In genomic region chr6:44227138-44227770, GRCh38 we compare ENCODE assay signal across 12 cellular contexts. TPM values are rescaled to one million over a fixed set of nuclear protein-coding genes. Genes with fewer than 3 reads are reported as not detected.
DNase-seq lines count a peak whose midpoint lies in the region; ATAC-seq and TF ChIP-seq lines count a peak whose summit lies in the region.
"Had no signal": no experiment of that assay in that cellular context is flagged by ENCODE, and none has a peak within 500 bp of the region (broad histone marks: within the 10 kb centered on the region; RNA-seq: fewer than 3 reads in every experiment).

No MANE protein-coding gene starts in this region.

- no peaks in the 10 kb centered on the region for H3K9me3 Mint-ChIP-seq in endodermal cell
- no peaks in the 10 kb centered on the region for H3K9me3 Mint-ChIP-seq in activated T-cell treated with anti-CD3 and anti-CD28 coated beads, Interleukin-2, amount 50 U/mL, for 72 hours

- BruUV-seq in OCI-LY7 (replicated peaks; lab: Mats Ljungman, UMichigan), result no TSS peak

- H3K27me3 ChIP-seq in endodermal cell (ENCODE audit: control insufficient read depth, insufficient read depth, low read length, poor library complexity, severe bottlenecking) (no peaks in the 10 kb centered on the region), mucosa of stomach (ENCODE audit: control insufficient read depth, insufficient read depth, low read length) (no peaks in the 10 kb centered on the region), thoracic aorta (replicated peaks; ENCODE audit: insufficient read depth) (no peaks in the 10 kb centered on the region)

- DNase-seq in OCI-LY7 (ENCODE audit: low spot score), result no peak
- DNase-seq in endodermal cell, result peak; percentile 70
- no peak for DNase-seq in thoracic aorta (ENCODE audit: low spot score)
- no peak for DNase-seq in activated T-cell treated with anti-CD3 and anti-CD28 coated beads, Interleukin-2, amount 50 U/mL, for 72 hours
- DNase-seq in stimulated activated CD4-positive, alpha-beta T cell treated with anti-CD3 and anti-CD28 coated beads, Interleukin-1b, Interleukin-23, amount 100 ng/mL, for 48 hours, result no peak
- DNase-seq: activated CD8-positive, alpha-beta memory T cell treated with anti-CD3 and anti-CD28 coated beads, Interleukin-2, amount 50 U/mL, for 48 hours; NCI-H187 treated with DMSO at 0.1 percent for 48 hours had no signal

- H3K4me3 Mint-ChIP-seq in endodermal cell, result no peak overlapping the region
- H3K4me3 Mint-ChIP-seq in activated T-cell treated with anti-CD3 and anti-CD28 coated beads, Interleukin-2, amount 50 U/mL, for 72 hours, result no peak overlapping the region

- H3K4me3 ChIP-seq in OCI-LY7 (ENCODE audit: low read depth, low read length, poor library complexity, severe bottlenecking), result no peak overlapping the region
- no peak overlapping the region for H3K4me3 ChIP-seq in endodermal cell (ENCODE audit: low read length)
- no peak overlapping the region for H3K4me3 ChIP-seq in mucosa of stomach (ENCODE audit: low read length)
- peak overlapping the region; percentile 52 for H3K4me3 ChIP-seq in thoracic aorta

- no peaks in the 10 kb centered on the region for H3K27me3 Mint-ChIP-seq in endodermal cell (ENCODE audit: insufficient read depth)
- no peaks in the 10 kb centered on the region for H3K27me3 Mint-ChIP-seq in activated T-cell treated with anti-CD3 and anti-CD28 coated beads, Interleukin-2, amount 50 U/mL, for 72 hours (ENCODE audit: low read depth)

- intact Hi-C loops in OCI-LY7 (cut with micrococcal nuclease; ENCODE audit: unreplicated experiment), result loop anchor here (10.0 kb wide), 2 partner anchors 452 to 522 kb away; partner anchors contain the start of gene VEGFA

- WGBS in endodermal cell (ENCODE audit: insufficient coverage in 1 of 2, insufficient read length in 1 of 2), 2 experiments, result 87 to 91% methylated on average over 5 to 7 of the region's 7 CpGs

- H3K9me2 ChIP-seq in OCI-LY7 (ENCODE audit: insufficient read depth, low read length), result no peaks in the 10 kb centered on the region

- no peak for ATAC-seq in thoracic aorta (ENCODE audit: insufficient number of reproducible peaks, low FRiP score, low read depth)
- no peak for ATAC-seq in HG02642 (IDR thresholded peaks at IDR 0.05; ENCODE audit: poor library complexity, unreplicated experiment)
- no peak for ATAC-seq in activated T-cell treated with anti-CD3 and anti-CD28 coated beads, Interleukin-2, amount 50 U/mL, for 72 hours (replicated peaks in 1 of 2)
- ATAC-seq in GM19395 (IDR thresholded peaks at IDR 0.05; ENCODE audit: unreplicated experiment), result no peak

- peak overlapping the region; percentile 99; the same call in 1 of the 2 replicates for H3K4me2 ChIP-seq in OCI-LY7 (ENCODE audit: low read length)

- H3K27ac Mint-ChIP-seq in endodermal cell, result no peak overlapping the region
- H3K27ac Mint-ChIP-seq in activated T-cell treated with anti-CD3 and anti-CD28 coated beads, Interleukin-2, amount 50 U/mL, for 72 hours, result no peak overlapping the region

- H3K36me3 Mint-ChIP-seq in endodermal cell (ENCODE audit: low read depth), result peaks cover 32% of the 10 kb centered on the region
- H3K36me3 Mint-ChIP-seq in activated T-cell treated with anti-CD3 and anti-CD28 coated beads, Interleukin-2, amount 50 U/mL, for 72 hours (ENCODE audit: insufficient read depth in 2 of 2), result peaks cover 0 to 4% of the 10 kb centered on the region in 2 donors

- H3K4me1 Mint-ChIP-seq in endodermal cell, result peaks cover 33% of the 10 kb centered on the region
- H3K4me1 Mint-ChIP-seq in activated T-cell treated with anti-CD3 and anti-CD28 coated beads, Interleukin-2, amount 50 U/mL, for 72 hours (ENCODE audit: low read depth), result peaks cover 35% of the 10 kb centered on the region

- peaks cover 10% of the 10 kb centered on the region for H4K20me1 ChIP-seq in OCI-LY7 (ENCODE audit: insufficient read depth, low read length)

- H2AFZ ChIP-seq in OCI-LY7 (ENCODE audit: low read length), result no peak overlapping the region

- no peak overlapping the region for H3K9ac ChIP-seq in endodermal cell (ENCODE audit: extremely low read depth, low read length, poor library complexity, severe bottlenecking)
- peak overlapping the region; percentile 28 for H3K9ac ChIP-seq in mucosa of stomach (ENCODE audit: low read length)

- H3K9me3 ChIP-seq in OCI-LY7 (ENCODE audit: low read length) (no peaks in the 10 kb centered on the region), endodermal cell (ENCODE audit: control insufficient read depth, low read length) (no peaks in the 10 kb centered on the region), mucosa of stomach (ENCODE audit: control insufficient read depth, low read length) (no peaks in the 10 kb centered on the region), thoracic aorta (no peaks in the 10 kb centered on the region)

- POLR2A ChIA-PET in OCI-LY7 (lab: Charles Lee), result interaction anchor here (0.8 to 0.9 kb wide), 2 partner anchors 15 to 19 kb away, joined by 3 read pairs; partner anchors contain the start of gene HSP90AB1

- H3K36me3 ChIP-seq in OCI-LY7 (ENCODE audit: insufficient read depth, low read length) (peaks cover 47% of the 10 kb centered on the region), endodermal cell (ENCODE audit: control insufficient read depth, insufficient read depth, low read length) (peaks cover 7% of the 10 kb centered on the region), mucosa of stomach (ENCODE audit: control insufficient read depth, insufficient read depth, low read length) (peaks cover 4% of the 10 kb centered on the region), thoracic aorta (peaks cover 33% of the 10 kb centered on the region)

- peaks cover 36% of the 10 kb centered on the region for H3K4me1 ChIP-seq in OCI-LY7 (ENCODE audit: insufficient read depth, low read length, poor library complexity, severe bottlenecking)
- H3K4me1 ChIP-seq in endodermal cell (ENCODE audit: control insufficient read depth, insufficient read depth, low read length), result peaks cover 14% of the 10 kb centered on the region
- H3K4me1 ChIP-seq in mucosa of stomach (ENCODE audit: control insufficient read depth, insufficient read depth, low read length), result peaks cover 46% of the 10 kb centered on the region
- peaks cover 42 to 59% of the 10 kb centered on the region in 2 donors for H3K4me1 ChIP-seq in thoracic aorta (ENCODE audit: control insufficient read depth in 1 of 2, low read depth in 2 of 2)

- H3K27ac ChIP-seq in OCI-LY7 (ENCODE audit: low read depth, low read length, poor library complexity, severe bottlenecking) (no peak overlapping the region), endodermal cell (ENCODE audit: low read depth, low read length) (no peak overlapping the region), thoracic aorta (peak overlapping the region; percentile 60 to 72)

- no peak for TF ChIP-seq CTCF in OCI-LY7 (conservative IDR thresholded peaks at IDR 0.05; ENCODE audit: low read length)
- no peak for TF ChIP-seq CTCF in endodermal cell (conservative IDR thresholded peaks at IDR 0.05)
- no peak for TF ChIP-seq CTCF in thoracic aorta (IDR thresholded peaks at IDR 0.05)

- peaks cover 27% of the 10 kb centered on the region for H3K79me2 ChIP-seq in OCI-LY7 (ENCODE audit: insufficient read depth, low read depth, low read length)

- CTCF ChIA-PET in OCI-LY7 (lab: Charles Lee; ENCODE audit: unreplicated experiment), result no interaction called here

RNA-seq across cellular contexts. Expression of gene SLC29A1, which starts 3.9 kb away (rescaled TPM):
- total RNA-seq in OCI-LY7 (2014; rRNA removed; shearing (Covaris generic)), result 51.5 and 52.6 TPM in 2 replicates
- total RNA-seq in OCI-LY7 (2022), result 54.1 and 64.6 TPM in 2 replicates
- 100 to 1,000 TPM; 129 to 155 TPM for total RNA-seq in endodermal cell
- 65.0 TPM for polyA plus RNA-seq in endodermal cell (2013, experiment 1 of 2)
- 58.4 TPM for polyA plus RNA-seq in endodermal cell (2013, experiment 2 of 2)
- total RNA-seq in thoracic aorta, result 100 to 1,000 TPM; 132 to 172 TPM
- 10 to 100 TPM; 21.7 to 28.0 TPM for total RNA-seq in activated T-cell treated with anti-CD3 and anti-CD28 coated beads, Interleukin-2, amount 50 U/mL, for 72 hours

RNA-seq across cellular contexts. Expression of gene MYMX, which starts 10.5 kb away (rescaled TPM):
- total RNA-seq in OCI-LY7 (2014; rRNA removed; shearing (Covaris generic)), result not detected in 2 replicates
- not detected in 2 replicates for total RNA-seq in OCI-LY7 (2022)
- 1 to 10 TPM; 1.7 to 1.8 TPM for total RNA-seq in endodermal cell
- 1.1 TPM for polyA plus RNA-seq in endodermal cell (2013, experiment 1 of 2)
- 0.83 TPM for polyA plus RNA-seq in endodermal cell (2013, experiment 2 of 2)
- total RNA-seq in thoracic aorta, result not detected
- not detected for total RNA-seq in activated T-cell treated with anti-CD3 and anti-CD28 coated beads, Interleukin-2, amount 50 U/mL, for 72 hours
- total RNA-seq: fibroblast of lung, progenitor cell of endocrine pancreas had no signal
- polyA plus RNA-seq: fibroblast of lung had no signal

RNA-seq across cellular contexts. Expression of gene HSP90AB1, which starts 19.6 kb away (rescaled TPM):
- total RNA-seq in OCI-LY7 (2014; rRNA removed; shearing (Covaris generic)), result 911 and 1,004 TPM in 2 replicates
- total RNA-seq in OCI-LY7 (2022) (1,055 and 1,282 TPM in 2 replicates), endodermal cell (1,000 to 10,000 TPM; 1,356 to 1,422 TPM), thoracic aorta (100 to 1,000 TPM; 405 to 695 TPM)
- 1,137 TPM for polyA plus RNA-seq in endodermal cell (2013, experiment 1 of 2)
- polyA plus RNA-seq in endodermal cell (2013, experiment 2 of 2), result 1,046 TPM
- total RNA-seq in activated T-cell treated with anti-CD3 and anti-CD28 coated beads, Interleukin-2, amount 50 U/mL, for 72 hours, result 1,000 to 10,000 TPM in 1 of 2 donors, 100 to 1,000 TPM in 1; 915 to 1,109 TPM

RNA-seq across cellular contexts. Expression of gene SLC35B2, which starts 30.1 kb away (rescaled TPM):
- total RNA-seq in OCI-LY7 (2014; rRNA removed; shearing (Covaris generic)), result 10.1 and 13.9 TPM in 2 replicates
- 15.3 and 16.5 TPM in 2 replicates for total RNA-seq in OCI-LY7 (2022)
- total RNA-seq in endodermal cell, result 10 to 100 TPM; 52.5 to 54.3 TPM
- 42.1 TPM for polyA plus RNA-seq in endodermal cell (2013, experiment 1 of 2)
- 39.6 TPM for polyA plus RNA-seq in endodermal cell (2013, experiment 2 of 2)
- total RNA-seq in thoracic aorta, result 10 to 100 TPM; 19.9 to 33.3 TPM
- 10 to 100 TPM; 13.9 to 16.9 TPM for total RNA-seq in activated T-cell treated with anti-CD3 and anti-CD28 coated beads, Interleukin-2, amount 50 U/mL, for 72 hours

RNA-seq across cellular contexts. Expression of gene NFKBIE, which starts 38.1 kb away (rescaled TPM):
- 27.5 and 43.1 TPM in 2 replicates for total RNA-seq in OCI-LY7 (2014; rRNA removed; shearing (Covaris generic))
- 22.4 and 24.8 TPM in 2 replicates for total RNA-seq in OCI-LY7 (2022)
- total RNA-seq in endodermal cell, result 10 to 100 TPM in 1 of 2 donors, 1 to 10 TPM in 1; 8.3 to 11.0 TPM
- polyA plus RNA-seq in endodermal cell (2013, experiment 1 of 2), result 8.9 TPM
- polyA plus RNA-seq in endodermal cell (2013, experiment 2 of 2), result 5.6 TPM
- 10 to 100 TPM in 1 of 2 donors, 1 to 10 TPM in 1; 5.5 to 10.6 TPM for total RNA-seq in thoracic aorta
- 10 to 100 TPM; 18.1 to 19.8 TPM for total RNA-seq in activated T-cell treated with anti-CD3 and anti-CD28 coated beads, Interleukin-2, amount 50 U/mL, for 72 hours

Comparison
In these comparisons a context has a peak if more than half of its experiments do, and no peak if none do; other contexts are left out.
1. H3K27ac ChIP-seq: peak in thoracic aorta (2 of 2); none in OCI-LY7 (single experiment) and endodermal cell (single experiment).